ENCODE assay signal across 1 cellular context in the genomic region with DNA sequence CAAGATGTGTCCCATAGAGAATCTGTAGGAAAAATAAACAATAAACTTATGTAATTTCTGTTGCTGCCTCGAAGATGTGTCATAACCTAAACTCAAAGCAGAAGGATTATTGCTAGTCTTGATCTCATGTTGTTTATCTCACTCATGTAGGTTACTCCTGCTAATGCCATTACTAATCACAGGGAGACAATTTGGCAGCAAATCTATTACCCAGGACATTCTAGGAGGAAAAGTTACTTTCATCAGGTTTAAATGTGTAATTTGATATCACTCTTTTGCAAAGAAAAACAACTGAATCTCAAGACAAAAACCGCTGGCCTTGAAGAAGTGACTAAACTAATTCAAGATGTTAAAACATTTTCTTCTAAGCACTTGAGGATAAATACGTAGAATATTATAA.
TF ChIP-seq lines count a peak whose summit lies in the region.

No MANE protein-coding gene starts in this region.

TF ChIP-seq in SK-N-SH, 30 proteins besides CTCF, POLR2A, EP300 and RAD21 (continued from another document):
- TF ChIP-seq ZBTB33 (IDR thresholded peaks at IDR 0.05; ENCODE audit: borderline replicate concordance, low read depth) (no peak), ELF1 (IDR thresholded peaks at IDR 0.05) (no peak), SMC3 (IDR thresholded peaks at IDR 0.05; ENCODE audit: low read depth, low read length) (no peak), EZH2phosphoT487 (IDR thresholded peaks at IDR 0.05; ENCODE audit: borderline replicate concordance, low read depth) (no peak)
- TF ChIP-seq, protein P1, sequence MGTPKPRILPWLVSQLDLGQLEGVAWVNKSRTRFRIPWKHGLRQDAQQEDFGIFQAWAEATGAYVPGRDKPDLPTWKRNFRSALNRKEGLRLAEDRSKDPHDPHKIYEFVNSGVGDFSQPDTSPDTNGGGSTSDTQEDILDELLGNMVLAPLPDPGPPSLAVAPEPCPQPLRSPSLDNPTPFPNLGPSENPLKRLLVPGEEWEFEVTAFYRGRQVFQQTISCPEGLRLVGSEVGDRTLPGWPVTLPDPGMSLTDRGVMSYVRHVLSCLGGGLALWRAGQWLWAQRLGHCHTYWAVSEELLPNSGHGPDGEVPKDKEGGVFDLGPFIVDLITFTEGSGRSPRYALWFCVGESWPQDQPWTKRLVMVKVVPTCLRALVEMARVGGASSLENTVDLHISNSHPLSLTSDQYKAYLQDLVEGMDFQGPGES (IDR thresholded peaks at IDR 0.05; ENCODE audit: low read depth, low read length) = no peak
- TF ChIP-seq, protein P2, sequence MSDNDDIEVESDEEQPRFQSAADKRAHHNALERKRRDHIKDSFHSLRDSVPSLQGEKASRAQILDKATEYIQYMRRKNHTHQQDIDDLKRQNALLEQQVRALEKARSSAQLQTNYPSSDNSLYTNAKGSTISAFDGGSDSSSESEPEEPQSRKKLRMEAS (IDR thresholded peaks at IDR 0.05; ENCODE audit: low read depth) = no peak
